In the genomic region with DNA sequence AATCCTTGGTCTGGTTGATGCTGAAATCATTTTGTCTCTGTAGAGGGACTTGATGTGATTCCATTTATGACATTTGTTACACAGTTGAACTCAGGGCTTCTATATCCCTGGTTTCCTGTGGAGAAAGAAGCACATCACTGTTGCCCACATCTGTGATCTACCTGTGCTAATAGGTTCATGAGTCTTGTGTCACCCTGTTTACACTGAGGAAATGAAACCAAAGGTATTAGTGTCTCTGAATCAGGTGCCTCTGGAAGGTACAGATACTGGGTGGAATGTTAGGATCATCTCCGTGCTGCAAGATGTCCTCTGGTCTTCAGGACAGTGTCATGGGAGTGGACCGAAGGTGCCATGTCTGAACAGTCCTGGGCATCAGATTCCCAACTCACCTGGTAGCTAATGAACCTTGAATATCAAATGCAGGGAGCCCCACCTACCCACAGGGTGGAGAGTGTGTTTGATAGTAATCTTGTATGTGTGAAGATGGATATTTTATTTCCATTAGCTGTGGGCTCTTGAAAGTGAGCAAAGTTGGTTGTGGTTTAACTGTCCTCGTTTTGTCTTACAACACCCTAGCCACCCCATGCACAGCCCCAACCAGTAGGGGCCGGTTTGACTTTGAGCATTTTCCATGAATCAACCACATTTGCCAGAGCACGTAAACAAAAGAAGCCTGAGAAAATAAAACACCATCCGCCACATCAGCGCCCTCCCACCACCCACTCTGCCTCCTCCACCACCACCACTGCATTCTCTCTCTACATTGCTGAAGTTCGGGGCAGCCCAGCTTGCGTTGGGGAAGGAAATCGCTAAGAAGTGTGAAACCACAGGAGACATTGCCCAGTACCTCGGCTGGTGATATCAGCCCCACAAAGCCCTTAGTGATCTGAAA, we compare ENCODE assay signal across 8 cellular contexts. TPM values are rescaled to one million over a fixed set of nuclear protein-coding genes. Genes with fewer than 3 reads are reported as not detected.
DNase-seq lines count a peak whose midpoint lies in the region; ATAC-seq and FAIRE-seq lines count a peak whose summit lies in the region.

No MANE protein-coding gene starts in this region.

- peak overlapping the region; percentile 62 to 63 (median 63) for H3K4me3 Mint-ChIP-seq in T-cell
- peak overlapping the region; percentile 73 for H3K4me3 Mint-ChIP-seq in activated naive CD4-positive, alpha-beta T cell treated with anti-CD3 and anti-CD28 coated beads, Interleukin-2, amount 50 U/mL, for 24 hours

- peaks cover 35 to 87% (median 80%) of the 10 kb centered on the region in 3 donors for H3K4me1 Mint-ChIP-seq in T-cell
- peaks cover 37% of the 10 kb centered on the region for H3K4me1 Mint-ChIP-seq in activated naive CD4-positive, alpha-beta T cell treated with anti-CD3 and anti-CD28 coated beads, Interleukin-2, amount 50 U/mL, for 24 hours

- H3K27ac ChIP-seq in small intestine (ENCODE audit: low read depth in 1 of 2, low read length in 1 of 2): peak overlapping the region; percentile 51 to 68

- no peaks in the 10 kb centered on the region for H3K4me1 ChIP-seq in small intestine (ENCODE audit: control insufficient read depth in 2 of 2, insufficient read depth in 1 of 2, low read depth in 1 of 2, low read length in 1 of 2)

- H3K27me3 ChIP-seq in small intestine (ENCODE audit: control insufficient read depth in 2 of 2, insufficient read depth in 2 of 2, low read length in 2 of 2): no peaks in the 10 kb centered on the region

- H3K36me3 Mint-ChIP-seq in T-cell: peaks cover 18% of the 10 kb centered on the region
- H3K36me3 Mint-ChIP-seq in activated naive CD4-positive, alpha-beta T cell treated with anti-CD3 and anti-CD28 coated beads, Interleukin-2, amount 50 U/mL, for 24 hours: peaks cover 5% of the 10 kb centered on the region

- H3K9me3 ChIP-seq in small intestine (ENCODE audit: control insufficient read depth, low read depth): no peaks in the 10 kb centered on the region

- FAIRE-seq in small intestine (lab: Jason Lieb, UNC): no peak

- peak; percentile 30 to 86 (median 70) for DNase-seq in T-cell
- peak; percentile 77 for DNase-seq in small intestine
- no peak for DNase-seq in NCI-H345 (lab: John Stamatoyannopoulos, UW)
- no peak for DNase-seq in epidermal melanocyte (ENCODE audit: insufficient read length, low spot score)
- no peak for DNase-seq in nucleus accumbens (lab: John Stamatoyannopoulos, UW)

- H3K36me3 ChIP-seq in small intestine (ENCODE audit: control insufficient read depth in 2 of 2, insufficient read depth in 2 of 2, low read length in 2 of 2): peaks cover 3 to 8% of the 10 kb centered on the region in 2 donors

- 64 to 87% (median 73%) methylated on average over 11 of the region's 11 CpGs for WGBS in small intestine, 3 donors

- H3K27me3 Mint-ChIP-seq in T-cell: no peaks in the 10 kb centered on the region
- no peaks in the 10 kb centered on the region for H3K27me3 Mint-ChIP-seq in activated naive CD4-positive, alpha-beta T cell treated with anti-CD3 and anti-CD28 coated beads, Interleukin-2, amount 50 U/mL, for 24 hours

- POLR2A ChIA-PET in T-cell (lab: Charles Lee): no interaction called here

- H3K9me3 Mint-ChIP-seq in T-cell: no peaks in the 10 kb centered on the region
- no peaks in the 10 kb centered on the region for H3K9me3 Mint-ChIP-seq in activated naive CD4-positive, alpha-beta T cell treated with anti-CD3 and anti-CD28 coated beads, Interleukin-2, amount 50 U/mL, for 24 hours

- H3K4me3 ChIP-seq in small intestine (ENCODE audit: low read depth in 1 of 2, low read length in 2 of 2): no peak overlapping the region

- CTCF ChIA-PET in T-cell (lab: Charles Lee): interaction anchor here (0.6 to 2.1 kb wide), 10 partner anchors 10 to 161 kb away, joined by 3 to 8 read pairs (median 4); no protein-coding TSS in a partner anchor

- ATAC-seq in GM18511 (IDR thresholded peaks at IDR 0.05; ENCODE audit: unreplicated experiment): peak; percentile 94
- peak; percentile 83 for ATAC-seq in HG02973 (IDR thresholded peaks at IDR 0.05; ENCODE audit: unreplicated experiment)
- ATAC-seq in T-cell (replicated peaks in 1 of 4): peak; percentile 80 to 87 (median 85)

- H3K27ac Mint-ChIP-seq in T-cell: peak overlapping the region; percentile 94 to 95
- H3K27ac Mint-ChIP-seq in activated naive CD4-positive, alpha-beta T cell treated with anti-CD3 and anti-CD28 coated beads, Interleukin-2, amount 50 U/mL, for 24 hours: peak overlapping the region; percentile 79

RNA-seq across cellular contexts. Expression of gene STARD3NL, which starts 54.7 kb away (rescaled TPM):
- total RNA-seq in T-cell: 10 to 100 TPM; 12.1 to 13.5 (median 12.5) TPM
- 10 to 100 TPM; 29.5 to 39.4 (median 34.2) TPM for polyA plus RNA-seq in small intestine

Comparison
In these comparisons a context has a peak if more than half of its experiments do, and no peak if none do; other contexts are left out.
1. DNase-seq: peak in T-cell (34 of 34) and small intestine (single experiment); none in NCI-H345 (single experiment), epidermal melanocyte (single experiment) and nucleus accumbens (0 of 56).
2. Peak in every context shown above with its lines, with median percentiles within 50 percentile points of each other: ATAC-seq.